Comparison of ENCODE assay signal across 8 cellular contexts in genomic region chr1:179025125-179025974, GRCh38. TPM values are rescaled to one million over a fixed set of nuclear protein-coding genes. Genes with fewer than 3 reads are reported as not detected.
DNase-seq lines count a peak whose midpoint lies in the region; ATAC-seq and TF ChIP-seq lines count a peak whose summit lies in the region.

A gene with protein sequence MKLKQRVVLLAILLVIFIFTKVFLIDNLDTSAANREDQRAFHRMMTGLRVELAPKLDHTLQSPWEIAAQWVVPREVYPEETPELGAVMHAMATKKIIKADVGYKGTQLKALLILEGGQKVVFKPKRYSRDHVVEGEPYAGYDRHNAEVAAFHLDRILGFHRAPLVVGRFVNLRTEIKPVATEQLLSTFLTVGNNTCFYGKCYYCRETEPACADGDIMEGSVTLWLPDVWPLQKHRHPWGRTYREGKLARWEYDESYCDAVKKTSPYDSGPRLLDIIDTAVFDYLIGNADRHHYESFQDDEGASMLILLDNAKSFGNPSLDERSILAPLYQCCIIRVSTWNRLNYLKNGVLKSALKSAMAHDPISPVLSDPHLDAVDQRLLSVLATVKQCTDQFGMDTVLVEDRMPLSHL (plus strand): TSS chr1:179025894. CDS start chr1:179043848, 17,954 bp downstream.

- TF ChIP-seq CTCF in Peyer's patch (IDR thresholded peaks at IDR 0.05): peak in 2 of 6 experiments; percentile 10 to 35

- peak within 1 kb of the TSS; percentile 95 for H3K9ac ChIP-seq in mucosa of stomach (ENCODE audit: low read length)

- H3K36me3 ChIP-seq in Peyer's patch (no peaks in the 10 kb centered on the region), esophagus (ENCODE audit: control insufficient read depth in 2 of 2, insufficient read depth in 2 of 2, low read length in 1 of 2) (no peaks in the 10 kb centered on the region), mucosa of stomach (ENCODE audit: control insufficient read depth, insufficient read depth, low read length) (no peaks in the 10 kb centered on the region)

- H3K27ac ChIP-seq in Peyer's patch (peak within 1 kb of the TSS; percentile 88 to 99 (median 95)), esophagus (ENCODE audit: low read depth in 2 of 2, low read length in 1 of 2) (peak within 1 kb of the TSS; percentile 91 to 93)

- WGBS in esophagus, 2 donors: 15 to 18% methylated on average over 45 to 58 of the region's 58 CpGs

- peak; percentile 86 for DNase-seq in DMS114 treated with DMSO at 0.1 percent for 48 hours (lab: John Stamatoyannopoulos, UW; ENCODE audit: unreplicated experiment)
- DNase-seq in KBM-7: peak; percentile 89
- peak; percentile 89 to 98 (median 97) for DNase-seq in Peyer's patch
- peak; percentile 88 to 93 for DNase-seq in activated T-cell treated with anti-CD3 and anti-CD28 coated beads, Interleukin-2, amount 50 U/mL, for 48 hours
- DNase-seq in stimulated activated CD8-positive, alpha-beta memory T cell treated with anti-CD3 and anti-CD28 coated beads, Interleukin-4, amount 100 ng/mL, for 4 hours (ENCODE audit: low read depth in 2 of 2, low spot score in 1 of 2): peak; percentile 78 to 90

- in situ Hi-C loops in KBM-7 (cut with MboI; ENCODE audit: low pct_unique_long_range_greater_than_20kb, low sequenced_read_pairs): no loop called here

- peak; percentile 75 for ATAC-seq in GM21723 (IDR thresholded peaks at IDR 0.05; ENCODE audit: unreplicated experiment)

- H3K4me3 ChIP-seq in Peyer's patch (peak within 1 kb of the TSS; percentile 63 to 98 (median 79)), esophagus (ENCODE audit: low read depth in 1 of 2, low read length in 2 of 2) (peak within 1 kb of the TSS; percentile 69 to 94), mucosa of stomach (ENCODE audit: low read length) (peak within 1 kb of the TSS; percentile 75)

- TF ChIP-seq POLR2A in Peyer's patch (IDR thresholded peaks at IDR 0.05): no peak

- no peaks in the 10 kb centered on the region for H3K27me3 ChIP-seq in Peyer's patch
- no peaks in the 10 kb centered on the region for H3K27me3 ChIP-seq in esophagus (ENCODE audit: control insufficient read depth in 1 of 2, insufficient read depth in 2 of 2, low read length in 2 of 2)
- H3K27me3 ChIP-seq in mucosa of stomach (ENCODE audit: control insufficient read depth, insufficient read depth, low read length): no peaks in the 10 kb centered on the region

- H3K9me3 ChIP-seq in Peyer's patch (no peaks in the 10 kb centered on the region), esophagus (ENCODE audit: control insufficient read depth in 2 of 2, insufficient read depth in 1 of 2, low read depth in 1 of 2, low read length in 1 of 2) (no peaks in the 10 kb centered on the region), mucosa of stomach (ENCODE audit: control insufficient read depth, low read length) (no peaks in the 10 kb centered on the region)

- H3K4me1 ChIP-seq in Peyer's patch (peaks cover 0 to 42% (median 4%) of the 10 kb centered on the region in 4 donors), esophagus (ENCODE audit: control insufficient read depth in 2 of 2, insufficient read depth in 2 of 2, low read length in 1 of 2) (peaks cover 0 to 2% of the 10 kb centered on the region in 2 donors), mucosa of stomach (ENCODE audit: control insufficient read depth, insufficient read depth, low read length) (peaks cover 26% of the 10 kb centered on the region)

RNA-seq across cellular contexts. Expression of the gene that starts here (rescaled TPM):
- total RNA-seq in Peyer's patch: 10 to 100 TPM; 13.8 to 18.8 (median 17.2) TPM
- 1 to 10 TPM; 6.2 to 9.0 TPM for polyA plus RNA-seq in esophagus

Comparison
In these comparisons a context has a peak if more than half of its experiments do, and no peak if none do; other contexts are left out.
1. Peak in every context shown above with its lines: DNase-seq, ATAC-seq, H3K4me3 ChIP-seq and H3K27ac ChIP-seq.